In the genomic region with DNA sequence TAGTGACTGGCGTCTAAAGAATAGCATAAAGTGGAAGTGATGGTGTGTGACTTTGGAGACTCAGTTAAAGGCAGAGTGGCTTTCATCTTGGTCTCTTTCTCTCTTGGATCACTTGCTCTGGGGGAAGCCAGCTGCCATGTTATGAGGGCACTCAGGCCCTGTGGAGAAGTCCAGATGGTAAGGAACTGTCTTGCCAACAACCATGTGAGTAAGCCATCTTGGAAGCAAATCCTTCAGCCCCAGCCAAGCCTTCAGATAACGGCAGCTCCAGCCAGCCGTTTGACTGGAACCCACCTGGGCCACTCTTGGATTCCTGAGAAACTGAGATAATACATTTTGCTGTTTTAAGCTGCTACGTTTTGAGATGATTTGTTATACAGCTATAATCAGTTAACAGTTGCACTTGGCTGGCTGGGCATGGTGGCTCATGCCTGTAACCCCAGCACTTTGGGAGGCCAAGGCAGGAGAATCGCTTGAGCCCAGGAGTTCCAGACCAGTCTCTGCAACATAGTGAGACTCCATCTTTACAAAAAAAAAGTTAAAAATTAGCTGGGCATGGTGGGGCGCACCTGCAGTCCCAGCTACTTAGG, we compare ENCODE assay signal across 21 cellular contexts.
"Had no signal": no experiment of that assay in that cellular context is flagged by ENCODE, and none has a peak within 500 bp of the region (broad histone marks: within the 10 kb centered on the region; RNA-seq: fewer than 3 reads in every experiment).

No MANE protein-coding gene starts in this region.

- FAIRE-seq: endometrium had no signal

- H3K4me3 ChIP-seq: adrenal gland, gastrocnemius medialis, left lung, prostate gland, tibial artery, uterus had no signal

- H3K9me3 ChIP-seq: adrenal gland, gastrocnemius medialis, left lung, prostate gland, tibial artery, uterus had no signal

- H3K4me1 ChIP-seq: gastrocnemius medialis, prostate gland, uterus had no signal

- ATAC-seq: activated naive CD4-positive, alpha-beta T cell treated with anti-CD3 and anti-CD28 coated beads, Interleukin-2, amount 50 U/mL, for 72 hours; gastrocnemius medialis; left lung; right cardiac atrium; stimulated activated naive CD8-positive, alpha-beta T cell treated with anti-CD3 and anti-CD28 coated beads, Interleukin-15, Interleukin-2, amounts not matched to agents 100 U/mL and 50 U/mL, for 24 hours had no signal

- H3K27ac ChIP-seq: adrenal gland, gastrocnemius medialis, left lung, prostate gland, tibial artery, uterus, WERI-Rb-1 had no signal

- H3K27me3 ChIP-seq: adrenal gland, gastrocnemius medialis, left lung, tibial artery, uterus had no signal

- H3K36me3 ChIP-seq: adrenal gland, gastrocnemius medialis, left lung, prostate gland, tibial artery, uterus, WERI-Rb-1 had no signal

- DNase-seq: activated CD4-positive, alpha-beta T cell treated with anti-CD3 and anti-CD28 coated beads, Interleukin-2, amount 50 U/mL, for 4 hours; activated gamma-delta T cell; adrenal gland; cortex of kidney; erythroblast; gastrocnemius medialis; head of caudate nucleus; left lung; mammary epithelial cell; midbrain; occipital lobe; right cardiac atrium; stimulated activated CD4-positive, alpha-beta T cell treated with anti-CD3 and anti-CD28 coated beads, Interleukin-2, amount 100 ng/mL, for 24 hours; stimulated activated naive CD8-positive, alpha-beta T cell treated with anti-CD3 and anti-CD28 coated beads, Interleukin-15, Interleukin-2, amounts not matched to agents 100 U/mL and 50 U/mL, for 24 hours; T-helper 2 cell; tibial artery; uterus; WERI-Rb-1 had no signal
